Comparison of ENCODE assay signal across 10 cellular contexts in genomic region chr11:95092549-95093324, GRCh38. TPM values are rescaled to one million over a fixed set of nuclear protein-coding genes. Genes with fewer than 3 reads are reported as not detected.
DNase-seq lines count a peak whose midpoint lies in the region; ATAC-seq and TF ChIP-seq lines count a peak whose summit lies in the region.
"Had no signal": no experiment of that assay in that cellular context is flagged by ENCODE, and none has a peak within 500 bp of the region (broad histone marks: within the 10 kb centered on the region; RNA-seq: fewer than 3 reads in every experiment).

No MANE protein-coding gene starts in this region.

- POLR2A ChIA-PET in CD8-positive, alpha-beta T cell (lab: Charles Lee): interaction anchor here (1.0 to 7.1 kb wide), 2 partner anchors 22 to 119 kb away, joined by 3 to 200 read pairs; partner anchors contain the start of genes CWC15, KDM4D and SRSF8

- no peaks in the 10 kb centered on the region for H3K27me3 ChIP-seq in CD8-positive, alpha-beta T cell (ENCODE audit: insufficient read depth, low read length)

- peak in 3 of 7 experiments; percentile 16 to 24 (median 23) for DNase-seq in CD8-positive, alpha-beta T cell
- DNase-seq in HS-27A (ENCODE audit: low read depth): peak; percentile 57
- peak; percentile 26 to 34 for DNase-seq in activated CD4-positive, alpha-beta T cell treated with anti-CD3 and anti-CD28 coated beads, Interleukin-2, amount 50 U/mL, for 4 hours
- DNase-seq in foreskin fibroblast: peak; percentile 66 to 81
- DNase-seq in stimulated activated CD4-positive, alpha-beta T cell treated with anti-CD3 and anti-CD28 coated beads, Interleukin-4, amount 100 ng/mL, for 1 hour: peak; percentile 31
- DNase-seq in medulla oblongata (ENCODE audit: extremely low spot score): no peak

- H3K27ac ChIP-seq in CD8-positive, alpha-beta T cell (ENCODE audit: low read depth, low read length): no peak overlapping the region

- H3K9me3 ChIP-seq in CD8-positive, alpha-beta T cell (ENCODE audit: low read length): no peaks in the 10 kb centered on the region

- H3K4me3 ChIP-seq in CD8-positive, alpha-beta T cell (ENCODE audit: low read depth, low read length): no peak overlapping the region
- H3K4me3 ChIP-seq in foreskin fibroblast (ENCODE audit: low read depth in 1 of 2, low read length in 2 of 2): no peak overlapping the region

- no peak overlapping the region for H3K4me3 Mint-ChIP-seq in CD8-positive, alpha-beta T cell

- H3K9me3 Mint-ChIP-seq in CD8-positive, alpha-beta T cell: no peaks in the 10 kb centered on the region
- H3K9me3 Mint-ChIP-seq: naive thymus-derived CD8-positive, alpha-beta T cell had no signal

- peaks cover 2% of the 10 kb centered on the region for H3K36me3 Mint-ChIP-seq in CD8-positive, alpha-beta T cell

- CTCF ChIA-PET in CD8-positive, alpha-beta T cell (lab: Charles Lee): interaction anchor here (0.9 to 7.0 kb wide), 6 partner anchors 10 to 613 kb away, joined by 3 to 78 read pairs (median 4); partner anchors contain the start of gene SRSF8

- H3K27me3 Mint-ChIP-seq in CD8-positive, alpha-beta T cell (ENCODE audit: low read depth): no peaks in the 10 kb centered on the region
- H3K27me3 Mint-ChIP-seq: naive thymus-derived CD8-positive, alpha-beta T cell had no signal

- no peak for ATAC-seq in CD8-positive, alpha-beta T cell
- ATAC-seq in GM19023 (IDR thresholded peaks at IDR 0.05; ENCODE audit: unreplicated experiment) (no peak), HG03521 (IDR thresholded peaks at IDR 0.05; ENCODE audit: unreplicated experiment) (no peak)
- ATAC-seq: naive thymus-derived CD8-positive, alpha-beta T cell had no signal

- peaks cover 25% of the 10 kb centered on the region for H3K4me1 ChIP-seq in CD8-positive, alpha-beta T cell (ENCODE audit: insufficient read depth, low read length)

- H3K36me3 ChIP-seq in CD8-positive, alpha-beta T cell (ENCODE audit: insufficient read depth, low read length): no peaks in the 10 kb centered on the region

- TF ChIP-seq CTCF in CD8-positive, alpha-beta T cell (IDR thresholded peaks at IDR 0.05): peak; percentile 47
- peak; percentile 52 for TF ChIP-seq CTCF in foreskin fibroblast (IDR thresholded peaks at IDR 0.05; ENCODE audit: low read depth, low read length)

- H3K27ac Mint-ChIP-seq in CD8-positive, alpha-beta T cell: no peak overlapping the region

- H3K4me1 Mint-ChIP-seq in CD8-positive, alpha-beta T cell (ENCODE audit: low read depth): peaks cover 61% of the 10 kb centered on the region

- intact Hi-C loops in CD8-positive, alpha-beta T cell (cut with DNase I, micrococcal nuclease): loop anchor here in 1 of 2 experiments (5.0 kb wide), 1 partner anchor 140 kb away; the partner anchor contains the start of gene SESN3

RNA-seq across cellular contexts. Expression of gene ENDOD1, which starts 3.1 kb away (rescaled TPM):
- 1 to 10 TPM; 5.6 to 5.9 TPM for total RNA-seq in CD8-positive, alpha-beta T cell

RNA-seq across cellular contexts. Expression of gene SRSF8, which starts 26.0 kb away (rescaled TPM):
- total RNA-seq in CD8-positive, alpha-beta T cell: 10 to 100 TPM; 51.8 to 53.8 TPM

RNA-seq across cellular contexts. Expression of gene KDM4F, which starts 43.5 kb away (rescaled TPM):
- not detected for total RNA-seq in CD8-positive, alpha-beta T cell
- total RNA-seq: naive thymus-derived CD8-positive, alpha-beta T cell; NCI-H460 had no signal
